Comparison of ENCODE assay signal across 1 cellular context in genomic region chr14:103314496-103315277, GRCh38.
TF ChIP-seq lines count a peak whose summit lies in the region.

No MANE protein-coding gene starts in this region.

TF ChIP-seq in K562, 482 proteins besides CTCF, POLR2A, EP300 and RAD21 (continued from another document and continues in another):
- peak; percentile 62 for TF ChIP-seq ZNF592 (IDR thresholded peaks at IDR 0.05)
- no peak for TF ChIP-seq MCM2 (IDR thresholded peaks at IDR 0.05; ENCODE audit: low read depth)
- TF ChIP-seq ZNF695 (CRISPR knock-in tag; IDR thresholded peaks at IDR 0.05), result no peak
- TF ChIP-seq SNIP1 (IDR thresholded peaks at IDR 0.05; ENCODE audit: low read depth), result no peak
- no peak for TF ChIP-seq NR4A1 (CRISPR knock-in tag; IDR thresholded peaks at IDR 0.05)
- TF ChIP-seq NR4A1 (tag; IDR thresholded peaks at IDR 0.05), result peak; percentile 55
- no peak for TF ChIP-seq DLX4 (CRISPR knock-in tag; IDR thresholded peaks at IDR 0.05)
- TF ChIP-seq ARID1B (IDR thresholded peaks at IDR 0.05), result peak; percentile 91
- TF ChIP-seq ZNF41 (CRISPR knock-in tag; conservative IDR thresholded peaks at IDR 0.05), result no peak
- no peak; the same call in 1 of the 2 replicates for TF ChIP-seq ZBTB7A (IDR thresholded peaks at IDR 0.05; ENCODE audit: borderline replicate concordance, control insufficient read depth, low read depth, low read length)
- no peak for TF ChIP-seq NFE2 (IDR thresholded peaks at IDR 0.05; ENCODE audit: low read depth)
- no peak for TF ChIP-seq PKNOX1 (IDR thresholded peaks at IDR 0.05)
- TF ChIP-seq YBX1 (IDR thresholded peaks at IDR 0.05), result no peak
- no peak for TF ChIP-seq ZNF408 (CRISPR knock-in tag; IDR thresholded peaks at IDR 0.05; ENCODE audit: low read depth)
- TF ChIP-seq OTX1 (CRISPR knock-in tag; IDR thresholded peaks at IDR 0.05), result no peak
- no peak for TF ChIP-seq SMC3 (conservative IDR thresholded peaks at IDR 0.05; ENCODE audit: insufficient read depth, low read depth, low read length)
- TF ChIP-seq ZNF644 (tag; IDR thresholded peaks at IDR 0.05; ENCODE audit: low read depth), result 0 out of 2 replicates have a peak, but pooled peaks have one; percentile 34
- peak; percentile 70; the same call in 1 of the 2 replicates for TF ChIP-seq BHLHE40 (IDR thresholded peaks at IDR 0.05; ENCODE audit: low read length)
- no peak for TF ChIP-seq RBM17 (IDR thresholded peaks at IDR 0.05; ENCODE audit: borderline replicate concordance, low read depth, low read length)
- TF ChIP-seq EGR1 (conservative IDR thresholded peaks at IDR 0.05), result no peak
- TF ChIP-seq HDAC2 (IDR thresholded peaks at IDR 0.05), result peak; percentile 53; the same call in 1 of the 2 replicates
- TF ChIP-seq VEZF1 (CRISPR knock-in tag; IDR thresholded peaks at IDR 0.05), result peak; percentile 50
- no peak for TF ChIP-seq JUN (IDR thresholded peaks at IDR 0.05; ENCODE audit: borderline replicate concordance, low read depth, low read length)
- TF ChIP-seq JUN (CRISPR knock-in tag; IDR thresholded peaks at IDR 0.05; ENCODE audit: borderline replicate concordance), result no peak
- TF ChIP-seq SREBF2 (CRISPR knock-in tag; IDR thresholded peaks at IDR 0.05), result no peak
- no peak; the same call in 1 of the 2 replicates for TF ChIP-seq ZBTB2 (IDR thresholded peaks at IDR 0.05)
- TF ChIP-seq SIN3B (IDR thresholded peaks at IDR 0.05; ENCODE audit: low read depth), result no peak
- no peak for TF ChIP-seq WHSC1 (IDR thresholded peaks at IDR 0.05; ENCODE audit: low read length)
- 0 out of 2 replicates have a peak, but pooled peaks have one; percentile 10 for TF ChIP-seq PHB2 (IDR thresholded peaks at IDR 0.05; ENCODE audit: low read depth)
- TF ChIP-seq ILK (tag; IDR thresholded peaks at IDR 0.05; ENCODE audit: borderline replicate concordance, low read depth), result no peak
- peak; percentile 6; the same call in 1 of the 2 replicates for TF ChIP-seq ZNF384 (IDR thresholded peaks at IDR 0.05; ENCODE audit: low read depth, low read length)
- TF ChIP-seq BRD9 (IDR thresholded peaks at IDR 0.05; ENCODE audit: low read depth, partially characterized antibody), result no peak
- 0 out of 2 replicates have a peak, but pooled peaks have one; percentile 23 for TF ChIP-seq BCOR (IDR thresholded peaks at IDR 0.05)
- no peak for TF ChIP-seq FOXK1 (CRISPR knock-in tag; IDR thresholded peaks at IDR 0.05; ENCODE audit: borderline replicate concordance)
- no peak for TF ChIP-seq RFX5 (IDR thresholded peaks at IDR 0.05; ENCODE audit: low read depth, low read length)
- TF ChIP-seq AFF1 (IDR thresholded peaks at IDR 0.05; ENCODE audit: low read depth in 1 of 2, partially characterized antibody in 2 of 2), result no peak
- TF ChIP-seq ZNF224 (CRISPR knock-in tag; IDR thresholded peaks at IDR 0.05), result no peak
- no peak for TF ChIP-seq FUS (optimal IDR thresholded peaks at IDR 0.05; ENCODE audit: low read depth, low read length)
